In genomic region chr22:39868741-39869140, GRCh38 we compare ENCODE assay signal across 1 cellular context.
TF ChIP-seq lines count a peak whose summit lies in the region.

No MANE protein-coding gene starts in this region.

TF ChIP-seq in GM12878, 131 proteins besides CTCF, POLR2A, EP300 and RAD21 (continues in another document):
- TF ChIP-seq IKZF2 (IDR thresholded peaks at IDR 0.05): peak; percentile 57 to 75; a peak in 3 of 4 replicates
- no peak for TF ChIP-seq HDAC2 (IDR thresholded peaks at IDR 0.05)
- no peak for TF ChIP-seq SMC3 (IDR thresholded peaks at IDR 0.05; ENCODE audit: borderline replicate concordance, low read length)
- TF ChIP-seq FOS (IDR thresholded peaks at IDR 0.05; ENCODE audit: borderline replicate concordance, extremely low read depth, insufficient read length): no peak
- TF ChIP-seq HDAC6 (IDR thresholded peaks at IDR 0.05; ENCODE audit: unreplicated experiment): no peak
- TF ChIP-seq TAF1 (IDR thresholded peaks at IDR 0.05; ENCODE audit: borderline replicate concordance, low read depth, low read length): no peak
- TF ChIP-seq CUX1 (IDR thresholded peaks at IDR 0.05; ENCODE audit: insufficient replicate concordance, low read depth, low read length): no peak
- TF ChIP-seq ATF7 (IDR thresholded peaks at IDR 0.05; ENCODE audit: low read depth): no peak
- TF ChIP-seq, protein P1, sequence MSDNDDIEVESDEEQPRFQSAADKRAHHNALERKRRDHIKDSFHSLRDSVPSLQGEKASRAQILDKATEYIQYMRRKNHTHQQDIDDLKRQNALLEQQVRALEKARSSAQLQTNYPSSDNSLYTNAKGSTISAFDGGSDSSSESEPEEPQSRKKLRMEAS (IDR thresholded peaks at IDR 0.05; ENCODE audit: low read depth, low read length): no peak
- peak; percentile 37; the same call in 1 of the 2 replicates for TF ChIP-seq RELB (IDR thresholded peaks at IDR 0.05; ENCODE audit: low read depth)
- TF ChIP-seq HCFC1 (IDR thresholded peaks at IDR 0.05; ENCODE audit: low read length): no peak
- TF ChIP-seq KDM1A (IDR thresholded peaks at IDR 0.05; ENCODE audit: borderline replicate concordance): no peak
- no peak for TF ChIP-seq BMI1 (IDR thresholded peaks at IDR 0.05; ENCODE audit: borderline replicate concordance)
- TF ChIP-seq SIN3A (IDR thresholded peaks at IDR 0.05; ENCODE audit: low read depth, low read length): no peak
- peak; percentile 18; the same call in 1 of the 2 replicates for TF ChIP-seq IKZF1 (conservative IDR thresholded peaks at IDR 0.05)
- no peak for TF ChIP-seq PML (IDR thresholded peaks at IDR 0.05; ENCODE audit: low read length)
- TF ChIP-seq POU2F2 (IDR thresholded peaks at IDR 0.05; ENCODE audit: borderline replicate concordance, low read depth, low read length): peak; percentile 59; the same call in 1 of the 3 replicates
- TF ChIP-seq ZNF274 (IDR thresholded peaks at IDR 0.05; ENCODE audit: insufficient read depth, insufficient read length): no peak
- TF ChIP-seq CHD2 (IDR thresholded peaks at IDR 0.05; ENCODE audit: borderline replicate concordance, low read depth, low read length): no peak
- peak; percentile 60 for TF ChIP-seq NBN (IDR thresholded peaks at IDR 0.05)
- no peak for TF ChIP-seq YBX1 (IDR thresholded peaks at IDR 0.05)
- peak; percentile 54 for TF ChIP-seq MTA2 (IDR thresholded peaks at IDR 0.05; ENCODE audit: low read depth)
- TF ChIP-seq NR2C2 (IDR thresholded peaks at IDR 0.05; ENCODE audit: borderline replicate concordance, control insufficient read depth, insufficient read length, low read depth): no peak
- no peak for TF ChIP-seq RB1 (IDR thresholded peaks at IDR 0.05; ENCODE audit: borderline replicate concordance)
- TF ChIP-seq, protein P2, sequence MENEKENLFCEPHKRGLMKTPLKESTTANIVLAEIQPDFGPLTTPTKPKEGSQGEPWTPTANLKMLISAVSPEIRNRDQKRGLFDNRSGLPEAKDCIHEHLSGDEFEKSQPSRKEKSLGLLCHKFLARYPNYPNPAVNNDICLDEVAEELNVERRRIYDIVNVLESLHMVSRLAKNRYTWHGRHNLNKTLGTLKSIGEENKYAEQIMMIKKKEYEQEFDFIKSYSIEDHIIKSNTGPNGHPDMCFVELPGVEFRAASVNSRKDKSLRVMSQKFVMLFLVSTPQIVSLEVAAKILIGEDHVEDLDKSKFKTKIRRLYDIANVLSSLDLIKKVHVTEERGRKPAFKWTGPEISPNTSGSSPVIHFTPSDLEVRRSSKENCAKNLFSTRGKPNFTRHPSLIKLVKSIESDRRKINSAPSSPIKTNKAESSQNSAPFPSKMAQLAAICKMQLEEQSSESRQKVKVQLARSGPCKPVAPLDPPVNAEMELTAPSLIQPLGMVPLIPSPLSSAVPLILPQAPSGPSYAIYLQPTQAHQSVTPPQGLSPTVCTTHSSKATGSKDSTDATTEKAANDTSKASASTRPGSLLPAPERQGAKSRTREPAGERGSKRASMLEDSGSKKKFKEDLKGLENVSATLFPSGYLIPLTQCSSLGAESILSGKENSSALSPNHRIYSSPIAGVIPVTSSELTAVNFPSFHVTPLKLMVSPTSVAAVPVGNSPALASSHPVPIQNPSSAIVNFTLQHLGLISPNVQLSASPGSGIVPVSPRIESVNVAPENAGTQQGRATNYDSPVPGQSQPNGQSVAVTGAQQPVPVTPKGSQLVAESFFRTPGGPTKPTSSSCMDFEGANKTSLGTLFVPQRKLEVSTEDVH (IDR thresholded peaks at IDR 0.05; ENCODE audit: low read depth, partially characterized antibody): no peak
- TF ChIP-seq RFX5 (IDR thresholded peaks at IDR 0.05; ENCODE audit: low read depth, low read length): no peak
- no peak for TF ChIP-seq SMAD5 (IDR thresholded peaks at IDR 0.05; ENCODE audit: low read depth)
- TF ChIP-seq MEF2A (IDR thresholded peaks at IDR 0.05; ENCODE audit: insufficient read depth, low read depth, low read length): no peak
- TF ChIP-seq SRF (IDR thresholded peaks at IDR 0.05; ENCODE audit: low read depth in 2 of 2, low read length in 2 of 2): no peak
- 0 out of 2 replicates have a peak, but pooled peaks have one; percentile 23 for TF ChIP-seq MLLT1 (IDR thresholded peaks at IDR 0.05)
- TF ChIP-seq RUNX3 (IDR thresholded peaks at IDR 0.05; ENCODE audit: low read length): peak; percentile 78
- TF ChIP-seq, protein P3, sequence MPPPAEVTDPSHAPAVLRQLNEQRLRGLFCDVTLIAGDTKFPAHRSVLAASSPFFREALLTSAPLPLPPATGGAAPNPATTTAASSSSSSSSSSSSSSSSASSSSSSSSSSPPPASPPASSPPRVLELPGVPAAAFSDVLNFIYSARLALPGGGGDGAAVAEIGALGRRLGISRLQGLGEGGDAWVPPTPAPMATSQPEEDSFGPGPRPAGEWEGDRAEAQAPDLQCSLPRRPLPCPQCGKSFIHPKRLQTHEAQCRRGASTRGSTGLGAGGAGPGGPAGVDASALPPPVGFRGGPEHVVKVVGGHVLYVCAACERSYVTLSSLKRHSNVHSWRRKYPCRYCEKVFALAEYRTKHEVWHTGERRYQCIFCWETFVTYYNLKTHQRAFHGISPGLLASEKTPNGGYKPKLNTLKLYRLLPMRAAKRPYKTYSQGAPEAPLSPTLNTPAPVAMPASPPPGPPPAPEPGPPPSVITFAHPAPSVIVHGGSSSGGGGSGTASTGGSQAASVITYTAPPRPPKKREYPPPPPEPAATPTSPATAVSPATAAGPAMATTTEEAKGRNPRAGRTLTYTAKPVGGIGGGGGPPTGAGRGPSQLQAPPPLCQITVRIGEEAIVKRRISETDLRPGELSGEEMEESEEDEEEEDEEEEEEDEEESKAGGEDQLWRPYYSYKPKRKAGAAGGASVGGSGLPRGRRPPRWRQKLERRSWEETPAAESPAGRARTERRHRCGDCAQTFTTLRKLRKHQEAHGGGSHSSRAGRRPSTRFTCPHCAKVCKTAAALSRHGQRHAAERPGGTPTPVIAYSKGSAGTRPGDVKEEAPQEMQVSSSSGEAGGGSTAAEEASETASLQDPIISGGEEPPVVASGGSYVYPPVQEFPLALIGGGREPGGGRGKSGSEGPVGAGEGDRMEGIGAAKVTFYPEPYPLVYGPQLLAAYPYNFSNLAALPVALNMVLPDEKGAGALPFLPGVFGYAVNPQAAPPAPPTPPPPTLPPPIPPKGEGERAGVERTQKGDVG (CRISPR knock-in tag; IDR thresholded peaks at IDR 0.05): no peak
- TF ChIP-seq CHD1 (IDR thresholded peaks at IDR 0.05; ENCODE audit: low read depth, low read length): no peak
- no peak for TF ChIP-seq YY1 (IDR thresholded peaks at IDR 0.05; ENCODE audit: low read depth, low read length)
- no peak for TF ChIP-seq ZSCAN29 (IDR thresholded peaks at IDR 0.05)
- no peak for TF ChIP-seq ASH2L (IDR thresholded peaks at IDR 0.05; ENCODE audit: borderline replicate concordance, low read depth)
- TF ChIP-seq ZNF622 (IDR thresholded peaks at IDR 0.05): no peak
- no peak for TF ChIP-seq GABPA (IDR thresholded peaks at IDR 0.05; ENCODE audit: low read depth)
- TF ChIP-seq SUPT20H (IDR thresholded peaks at IDR 0.05; ENCODE audit: borderline replicate concordance, control insufficient read depth, low read depth, low read length): no peak
- TF ChIP-seq MEF2B (IDR thresholded peaks at IDR 0.05; ENCODE audit: partially characterized antibody, poor library complexity, severe bottlenecking): peak; percentile 39
- TF ChIP-seq, protein P4, sequence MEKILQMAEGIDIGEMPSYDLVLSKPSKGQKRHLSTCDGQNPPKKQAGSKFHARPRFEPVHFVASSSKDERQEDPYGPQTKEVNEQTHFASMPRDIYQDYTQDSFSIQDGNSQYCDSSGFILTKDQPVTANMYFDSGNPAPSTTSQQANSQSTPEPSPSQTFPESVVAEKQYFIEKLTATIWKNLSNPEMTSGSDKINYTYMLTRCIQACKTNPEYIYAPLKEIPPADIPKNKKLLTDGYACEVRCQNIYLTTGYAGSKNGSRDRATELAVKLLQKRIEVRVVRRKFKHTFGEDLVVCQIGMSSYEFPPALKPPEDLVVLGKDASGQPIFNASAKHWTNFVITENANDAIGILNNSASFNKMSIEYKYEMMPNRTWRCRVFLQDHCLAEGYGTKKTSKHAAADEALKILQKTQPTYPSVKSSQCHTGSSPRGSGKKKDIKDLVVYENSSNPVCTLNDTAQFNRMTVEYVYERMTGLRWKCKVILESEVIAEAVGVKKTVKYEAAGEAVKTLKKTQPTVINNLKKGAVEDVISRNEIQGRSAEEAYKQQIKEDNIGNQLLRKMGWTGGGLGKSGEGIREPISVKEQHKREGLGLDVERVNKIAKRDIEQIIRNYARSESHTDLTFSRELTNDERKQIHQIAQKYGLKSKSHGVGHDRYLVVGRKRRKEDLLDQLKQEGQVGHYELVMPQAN (conservative IDR thresholded peaks at IDR 0.05): no peak
- TF ChIP-seq PRDM15 (CRISPR knock-in tag; IDR thresholded peaks at IDR 0.05): no peak
